ENCODE assay signal across 1 cellular context in the genomic region with DNA sequence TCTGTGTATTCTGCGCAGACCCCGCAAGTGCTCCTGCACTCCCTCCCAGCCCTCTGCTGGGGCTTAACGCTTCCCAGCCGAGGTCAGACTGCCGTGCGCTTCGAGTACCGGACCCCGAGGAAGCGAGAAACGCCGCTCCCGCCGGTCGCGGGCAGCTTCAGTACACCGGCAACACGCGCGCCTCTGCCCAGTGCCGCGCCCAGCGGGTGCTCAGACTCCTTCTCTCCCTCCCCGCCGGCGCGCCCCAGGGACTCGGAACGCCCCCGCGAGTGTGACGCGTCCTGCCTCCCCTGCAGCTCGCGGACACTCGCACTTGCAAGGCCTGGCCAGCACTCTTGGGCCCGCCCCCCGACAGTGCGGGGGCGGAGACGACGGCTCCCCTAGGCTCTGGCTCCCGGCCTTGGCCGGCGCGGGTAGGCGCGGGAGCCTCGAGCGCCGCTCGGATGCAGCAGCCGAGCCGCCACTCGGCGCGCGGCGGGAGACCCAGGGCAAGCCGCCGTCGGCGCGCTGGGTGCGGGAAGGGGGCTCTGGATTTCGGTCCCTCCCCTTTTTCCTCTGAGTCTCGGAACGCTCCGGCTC.
TF ChIP-seq lines count a peak whose summit lies in the region.

TSS of gene PTGER2 (plus strand) at position 410 of the 579 bp plus-strand sequence. CDS start 237 bp downstream, outside the sequence.

TF ChIP-seq in HEK293, 187 proteins besides CTCF, POLR2A, EP300 and RAD21 (continued from another document):
- TF ChIP-seq ZNF391 (tag by site-specific recombination; IDR thresholded peaks at IDR 0.05; ENCODE audit: borderline replicate concordance, low read depth), result no peak
- no peak for TF ChIP-seq ZNF223 (tag by site-specific recombination; IDR thresholded peaks at IDR 0.05)
- TF ChIP-seq ZNF423 (tag by site-specific recombination; IDR thresholded peaks at IDR 0.05), result peak; percentile 99
- TF ChIP-seq ZNF426 (tag by site-specific recombination; IDR thresholded peaks at IDR 0.05), result no peak
- TF ChIP-seq, protein P1, sequence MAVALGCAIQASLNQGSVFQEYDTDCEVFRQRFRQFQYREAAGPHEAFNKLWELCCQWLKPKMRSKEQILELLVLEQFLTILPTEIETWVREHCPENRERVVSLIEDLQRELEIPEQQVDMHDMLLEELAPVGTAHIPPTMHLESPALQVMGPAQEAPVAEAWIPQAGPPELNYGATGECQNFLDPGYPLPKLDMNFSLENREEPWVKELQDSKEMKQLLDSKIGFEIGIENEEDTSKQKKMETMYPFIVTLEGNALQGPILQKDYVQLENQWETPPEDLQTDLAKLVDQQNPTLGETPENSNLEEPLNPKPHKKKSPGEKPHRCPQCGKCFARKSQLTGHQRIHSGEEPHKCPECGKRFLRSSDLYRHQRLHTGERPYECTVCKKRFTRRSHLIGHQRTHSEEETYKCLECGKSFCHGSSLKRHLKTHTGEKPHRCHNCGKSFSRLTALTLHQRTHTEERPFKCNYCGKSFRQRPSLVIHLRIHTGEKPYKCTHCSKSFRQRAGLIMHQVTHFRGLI (tag by site-specific recombination; IDR thresholded peaks at IDR 0.05), result 0 out of 2 replicates have a peak, but pooled peaks have one; percentile 31
- peak; percentile 54; the same call in 1 of the 2 replicates for TF ChIP-seq ZNF610 (tag by site-specific recombination; IDR thresholded peaks at IDR 0.05; ENCODE audit: borderline replicate concordance)
- TF ChIP-seq YY1 (tag by site-specific recombination; IDR thresholded peaks at IDR 0.05), result no peak
- peak; percentile 33; the same call in 1 of the 2 replicates for TF ChIP-seq IKZF3 (tag by site-specific recombination; IDR thresholded peaks at IDR 0.05)
- TF ChIP-seq FEZF1 (tag by site-specific recombination; IDR thresholded peaks at IDR 0.05), result no peak
- TF ChIP-seq MZF1 (tag by site-specific recombination; IDR thresholded peaks at IDR 0.05; ENCODE audit: borderline replicate concordance), result no peak
- TF ChIP-seq ZNF24 (tag by site-specific recombination; IDR thresholded peaks at IDR 0.05), result no peak
- TF ChIP-seq ZNF280C (tag by site-specific recombination; IDR thresholded peaks at IDR 0.05), result no peak
- TF ChIP-seq ZBTB7A (tag by site-specific recombination; IDR thresholded peaks at IDR 0.05; ENCODE audit: low read depth), result no peak
- TF ChIP-seq ZNF654 (tag by site-specific recombination; IDR thresholded peaks at IDR 0.05; ENCODE audit: low read depth), result no peak
- no peak for TF ChIP-seq ZNF768 (tag by site-specific recombination; IDR thresholded peaks at IDR 0.05)
- no peak for TF ChIP-seq ZNF658 (tag by site-specific recombination; IDR thresholded peaks at IDR 0.05)
- TF ChIP-seq ZNF366 (tag by site-specific recombination; conservative IDR thresholded peaks at IDR 0.05), result peak; percentile 69
- no peak for TF ChIP-seq HOXA7 (CRISPR knock-in tag; IDR thresholded peaks at IDR 0.05; ENCODE audit: borderline replicate concordance)
- TF ChIP-seq, protein P2, sequence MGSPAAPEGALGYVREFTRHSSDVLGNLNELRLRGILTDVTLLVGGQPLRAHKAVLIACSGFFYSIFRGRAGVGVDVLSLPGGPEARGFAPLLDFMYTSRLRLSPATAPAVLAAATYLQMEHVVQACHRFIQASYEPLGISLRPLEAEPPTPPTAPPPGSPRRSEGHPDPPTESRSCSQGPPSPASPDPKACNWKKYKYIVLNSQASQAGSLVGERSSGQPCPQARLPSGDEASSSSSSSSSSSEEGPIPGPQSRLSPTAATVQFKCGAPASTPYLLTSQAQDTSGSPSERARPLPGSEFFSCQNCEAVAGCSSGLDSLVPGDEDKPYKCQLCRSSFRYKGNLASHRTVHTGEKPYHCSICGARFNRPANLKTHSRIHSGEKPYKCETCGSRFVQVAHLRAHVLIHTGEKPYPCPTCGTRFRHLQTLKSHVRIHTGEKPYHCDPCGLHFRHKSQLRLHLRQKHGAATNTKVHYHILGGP (tag by site-specific recombination; IDR thresholded peaks at IDR 0.05), result no peak
- TF ChIP-seq ZNF629 (tag by site-specific recombination; IDR thresholded peaks at IDR 0.05), result peak; percentile 69
- TF ChIP-seq ZNF302 (tag by site-specific recombination; IDR thresholded peaks at IDR 0.05; ENCODE audit: low read depth), result no peak
- TF ChIP-seq, protein P3, sequence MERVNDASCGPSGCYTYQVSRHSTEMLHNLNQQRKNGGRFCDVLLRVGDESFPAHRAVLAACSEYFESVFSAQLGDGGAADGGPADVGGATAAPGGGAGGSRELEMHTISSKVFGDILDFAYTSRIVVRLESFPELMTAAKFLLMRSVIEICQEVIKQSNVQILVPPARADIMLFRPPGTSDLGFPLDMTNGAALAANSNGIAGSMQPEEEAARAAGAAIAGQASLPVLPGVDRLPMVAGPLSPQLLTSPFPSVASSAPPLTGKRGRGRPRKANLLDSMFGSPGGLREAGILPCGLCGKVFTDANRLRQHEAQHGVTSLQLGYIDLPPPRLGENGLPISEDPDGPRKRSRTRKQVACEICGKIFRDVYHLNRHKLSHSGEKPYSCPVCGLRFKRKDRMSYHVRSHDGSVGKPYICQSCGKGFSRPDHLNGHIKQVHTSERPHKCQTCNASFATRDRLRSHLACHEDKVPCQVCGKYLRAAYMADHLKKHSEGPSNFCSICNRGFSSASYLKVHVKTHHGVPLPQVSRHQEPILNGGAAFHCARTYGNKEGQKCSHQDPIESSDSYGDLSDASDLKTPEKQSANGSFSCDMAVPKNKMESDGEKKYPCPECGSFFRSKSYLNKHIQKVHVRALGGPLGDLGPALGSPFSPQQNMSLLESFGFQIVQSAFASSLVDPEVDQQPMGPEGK (tag by site-specific recombination; IDR thresholded peaks at IDR 0.05), result peak; percentile 94
- no peak for TF ChIP-seq MYNN (tag by site-specific recombination; IDR thresholded peaks at IDR 0.05; ENCODE audit: borderline replicate concordance)
- TF ChIP-seq ZXDB (tag by site-specific recombination; IDR thresholded peaks at IDR 0.05), result no peak; the same call in 1 of the 2 replicates
- TF ChIP-seq RBAK (tag by site-specific recombination; IDR thresholded peaks at IDR 0.05), result no peak
- peak; percentile 47 for TF ChIP-seq ZNF335 (tag by site-specific recombination; conservative IDR thresholded peaks at IDR 0.05)
- TF ChIP-seq, protein P4, sequence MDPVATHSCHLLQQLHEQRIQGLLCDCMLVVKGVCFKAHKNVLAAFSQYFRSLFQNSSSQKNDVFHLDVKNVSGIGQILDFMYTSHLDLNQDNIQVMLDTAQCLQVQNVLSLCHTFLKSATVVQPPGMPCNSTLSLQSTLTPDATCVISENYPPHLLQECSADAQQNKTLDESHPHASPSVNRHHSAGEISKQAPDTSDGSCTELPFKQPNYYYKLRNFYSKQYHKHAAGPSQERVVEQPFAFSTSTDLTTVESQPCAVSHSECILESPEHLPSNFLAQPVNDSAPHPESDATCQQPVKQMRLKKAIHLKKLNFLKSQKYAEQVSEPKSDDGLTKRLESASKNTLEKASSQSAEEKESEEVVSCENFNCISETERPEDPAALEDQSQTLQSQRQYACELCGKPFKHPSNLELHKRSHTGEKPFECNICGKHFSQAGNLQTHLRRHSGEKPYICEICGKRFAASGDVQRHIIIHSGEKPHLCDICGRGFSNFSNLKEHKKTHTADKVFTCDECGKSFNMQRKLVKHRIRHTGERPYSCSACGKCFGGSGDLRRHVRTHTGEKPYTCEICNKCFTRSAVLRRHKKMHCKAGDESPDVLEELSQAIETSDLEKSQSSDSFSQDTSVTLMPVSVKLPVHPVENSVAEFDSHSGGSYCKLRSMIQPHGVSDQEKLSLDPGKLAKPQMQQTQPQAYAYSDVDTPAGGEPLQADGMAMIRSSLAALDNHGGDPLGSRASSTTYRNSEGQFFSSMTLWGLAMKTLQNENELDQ (tag by site-specific recombination; IDR thresholded peaks at IDR 0.05; ENCODE audit: low read depth), result no peak
- TF ChIP-seq, protein P5, sequence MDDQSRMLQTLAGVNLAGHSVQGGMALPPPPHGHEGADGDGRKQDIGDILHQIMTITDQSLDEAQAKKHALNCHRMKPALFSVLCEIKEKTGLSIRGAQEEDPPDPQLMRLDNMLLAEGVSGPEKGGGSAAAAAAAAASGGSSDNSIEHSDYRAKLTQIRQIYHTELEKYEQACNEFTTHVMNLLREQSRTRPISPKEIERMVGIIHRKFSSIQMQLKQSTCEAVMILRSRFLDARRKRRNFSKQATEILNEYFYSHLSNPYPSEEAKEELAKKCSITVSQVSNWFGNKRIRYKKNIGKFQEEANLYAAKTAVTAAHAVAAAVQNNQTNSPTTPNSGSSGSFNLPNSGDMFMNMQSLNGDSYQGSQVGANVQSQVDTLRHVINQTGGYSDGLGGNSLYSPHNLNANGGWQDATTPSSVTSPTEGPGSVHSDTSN (CRISPR knock-in tag; IDR thresholded peaks at IDR 0.05), result 0 out of 2 replicates have a peak, but pooled peaks have one; percentile 48
- no peak for TF ChIP-seq ZNF155 (tag by site-specific recombination; IDR thresholded peaks at IDR 0.05)
- TF ChIP-seq OSR2 (tag by site-specific recombination; IDR thresholded peaks at IDR 0.05), result no peak; the same call in 1 of the 2 replicates
- TF ChIP-seq ZFHX2 (tag by site-specific recombination; conservative IDR thresholded peaks at IDR 0.05), result peak; percentile 95
- TF ChIP-seq ZNF558 (tag by site-specific recombination; IDR thresholded peaks at IDR 0.05), result no peak
- no peak for TF ChIP-seq ZNF112 (tag by site-specific recombination; IDR thresholded peaks at IDR 0.05)
